34 cellular contexts compared by ENCODE assay signal in the genomic region with DNA sequence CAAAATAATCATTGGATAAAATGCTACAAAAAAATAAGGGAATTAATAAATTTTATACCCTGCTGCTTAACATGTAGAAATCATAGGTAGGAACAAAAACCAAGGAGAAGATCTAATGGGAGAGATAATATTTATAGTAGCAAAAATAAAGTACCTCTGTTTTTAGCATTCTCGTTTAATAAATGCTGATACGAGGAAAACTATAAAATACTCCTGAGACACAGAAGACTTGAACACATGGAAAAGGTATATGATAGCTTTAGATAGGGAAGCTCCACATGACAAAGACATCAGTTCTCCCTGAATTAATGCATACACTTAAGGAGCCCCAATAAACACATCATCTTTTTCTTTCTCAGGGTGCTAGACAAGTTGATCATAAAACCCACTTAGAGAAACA. TPM values are rescaled to one million over a fixed set of nuclear protein-coding genes. Genes with fewer than 3 reads are reported as not detected.
"Had no signal": no experiment of that assay in that cellular context is flagged by ENCODE, and none has a peak within 500 bp of the region (broad histone marks: within the 10 kb centered on the region; RNA-seq: fewer than 3 reads in every experiment).

No MANE protein-coding gene starts in this region.

- H3K27ac ChIP-seq: adrenal gland, ascending aorta, cardiac muscle cell, VCaP had no signal

- H3K4me3 ChIP-seq: adrenal gland, ascending aorta, cardiac muscle cell had no signal

- H3K4me1 ChIP-seq: ascending aorta had no signal

- H3K9me3 ChIP-seq: adrenal gland, ascending aorta had no signal

- DNase-seq: activated B cell treated with CpG ODN at 0.5 μM for 24 hours; activated CD4-positive, alpha-beta memory T cell treated with anti-CD3 and anti-CD28 coated beads for 36 hours; activated CD4-positive, alpha-beta T cell treated with anti-CD3 and anti-CD28 coated beads for 4 hours; activated CD4-positive, alpha-beta T cell treated with anti-CD3 and anti-CD28 coated beads, Interleukin-2, amount 10 ng/mL, durations not matched to agents 24 days and 14 days; activated CD4-positive, alpha-beta T cell treated with anti-CD3 and anti-CD28 coated beads, Interleukin-2, amount 50 U/mL, for 1 hour; activated CD4-positive, alpha-beta T cell treated with anti-CD3 and anti-CD28 coated beads, Interleukin-2, amount 50 U/mL, for 4 hours; activated CD4-positive, CD25-positive, alpha-beta regulatory T cell treated with anti-CD3 and anti-CD28 coated beads, Interleukin-2, amount 50 U/mL, for 72 hours; activated CD8-positive, alpha-beta memory T cell treated with anti-CD3 and anti-CD28 coated beads, Interleukin-2, amount 50 U/mL, for 4 hours; activated CD8-positive, alpha-beta T cell treated with anti-CD3 and anti-CD28 coated beads for 36 hours; activated effector memory CD4-positive, alpha-beta T cell treated with anti-CD3 and anti-CD28 coated beads, Interleukin-2, amount 50 U/mL, for 16 hours; activated gamma-delta T cell treated with Interleukin-2 at 50 U/mL for 16 hours; activated naive CD4-positive, alpha-beta T cell; activated naive CD4-positive, alpha-beta T cell treated with anti-CD3 and anti-CD28 coated beads for 36 hours; activated naive CD4-positive, alpha-beta T cell treated with anti-CD3 and anti-CD28 coated beads, Interleukin-2, amount 50 U/mL, for 16 hours; activated naive CD8-positive, alpha-beta T cell treated with anti-CD3 and anti-CD28 coated beads for 36 hours; activated T-cell treated with anti-CD3 and anti-CD28 coated beads for 4 hours; activated T-cell treated with anti-CD3 and anti-CD28 coated beads, Interleukin-2, amount 50 U/mL, for 1 hour; activated T-cell treated with anti-CD3 and anti-CD28 coated beads, Interleukin-2, amount 50 U/mL, for 4 hours; activated T-cell treated with anti-CD3 and anti-CD28 coated beads, Interleukin-2, amount 50 U/mL, for 72 hours; adrenal gland; amygdala; anterior cingulate cortex; caudate nucleus; cerebellar nuclear complex; T-helper 17 cell; T-helper 9 cell had no signal

- H3K36me3 ChIP-seq: adrenal gland, ascending aorta, cardiac muscle cell had no signal

- FAIRE-seq: bronchial epithelial cell, TTC549 had no signal

- ATAC-seq: activated CD8-positive, alpha-beta T cell treated with anti-CD3 and anti-CD28 coated beads for 36 hours; activated naive CD4-positive, alpha-beta T cell treated with anti-CD3 and anti-CD28 coated beads, Interleukin-2, amount 50 U/mL, for 72 hours; activated T-cell treated with anti-CD3 and anti-CD28 coated beads, Interleukin-2, amount 50 U/mL, for 4 hours; activated T-cell treated with anti-CD3 and anti-CD28 coated beads, Interleukin-2, amount 50 U/mL, for 72 hours; activated T-helper 17 cell treated with anti-CD3 and anti-CD28 coated beads, Interleukin-2, amount 50 U/mL, for 72 hours; T-helper 17 cell had no signal

- H3K27me3 ChIP-seq: adrenal gland, ascending aorta, cardiac muscle cell had no signal

RNA-seq across cellular contexts. Expression of gene MCF2L, which starts 44.6 kb away (rescaled TPM):
- total RNA-seq: activated T-helper 1 cell treated with anti-CD3 and anti-CD28 coated beads, Interleukin-12 subunit alpha, Interleukin-12 subunit beta, Interleukin-2, Interleukin-4 antibody, amounts not matched to agents 30 ng/mL and 10 ng/mL and 1 ng/mL, durations not matched to agents 14 hours and 24 hours and 36 hours had no signal
